Comparison of ENCODE assay signal across 28 cellular contexts in genomic region chr5:117189772-117190171, GRCh38.
"Had no signal": no experiment of that assay in that cellular context is flagged by ENCODE, and none has a peak within 500 bp of the region (broad histone marks: within the 10 kb centered on the region; RNA-seq: fewer than 3 reads in every experiment).

No MANE protein-coding gene starts in this region.

- H3K9me3 Mint-ChIP-seq: nephron, neural progenitor cell had no signal

- FAIRE-seq: small intestine, urothelium cell line had no signal

- H3K27ac ChIP-seq: neural progenitor cell, ovary, parathyroid adenoma, psoas muscle, right lobe of liver, sigmoid colon, stomach, thoracic aorta, thyroid gland, tibial nerve, upper lobe of left lung, vagina had no signal

- H3K4me2 ChIP-seq: neural progenitor cell had no signal

- H3K4me3 ChIP-seq: neural progenitor cell, ovary, psoas muscle, right lobe of liver, sigmoid colon, stomach, thoracic aorta, thyroid gland, tibial nerve, upper lobe of left lung, vagina had no signal

- H3K27me3 ChIP-seq: neural progenitor cell, ovary, right lobe of liver, sigmoid colon, stomach, thyroid gland, tibial nerve, upper lobe of left lung, vagina had no signal

- H3K4me3 Mint-ChIP-seq: nephron; neural progenitor cell; stimulated activated effector memory CD8-positive, alpha-beta T cell treated with anti-CD3 and anti-CD28 coated beads, Interleukin-12 subunit alpha, Interleukin-12 subunit beta, amount 100 ng/mL, for 72 hours; stimulated activated naive B cell treated with anti-CD40 and anti-IgM and Interleukin-4, amounts not matched to agents 10 μg/mL and 1 μg/mL and 100 μg/mL, for 72 hours; stimulated activated naive CD8-positive, alpha-beta T cell treated with anti-CD3 and anti-CD28 coated beads, Interleukin-15, Interleukin-2, amounts not matched to agents 100 ng/mL and 50 ng/mL, for 24 hours had no signal

- H3K79me2 ChIP-seq: parathyroid adenoma had no signal

- H3K27me3 Mint-ChIP-seq: stimulated activated naive B cell treated with anti-CD40 and anti-IgM and Interleukin-4, amounts not matched to agents 10 μg/mL and 1 μg/mL and 100 μg/mL, for 72 hours; stimulated activated naive CD8-positive, alpha-beta T cell treated with anti-CD3 and anti-CD28 coated beads, Interleukin-15, Interleukin-2, amounts not matched to agents 100 ng/mL and 50 ng/mL, for 24 hours had no signal

- H3K9ac ChIP-seq: neural progenitor cell, parathyroid adenoma had no signal

- DNase-seq: occipital lobe; ovary; posterior cingulate gyrus; psoas muscle; right cardiac atrium; right lobe of liver; sigmoid colon; small intestine; stimulated activated CD4-positive, alpha-beta T cell treated with anti-CD3 and anti-CD28 coated beads, Interleukin-15, amount 100 ng/mL, for 24 hours; stimulated activated CD4-positive, alpha-beta T cell treated with anti-CD3 and anti-CD28 coated beads, Interleukin-2, amount 100 ng/mL, for 24 hours; stimulated activated CD4-positive, alpha-beta T cell treated with anti-CD3 and anti-CD28 coated beads, Interleukin-2, amount 100 ng/mL, for 48 hours; stimulated activated CD4-positive, alpha-beta T cell treated with anti-CD3 and anti-CD28 coated beads, Interleukin-4, amount 100 ng/mL, for 24 hours; stimulated activated naive B cell treated with anti-CD40 and anti-IgM and Interleukin-4, amounts not matched to agents 10 μg/mL and 1 μg/mL and 100 μg/mL, for 72 hours; stimulated activated naive CD4-positive, alpha-beta T cell treated with Interleukin-2 at 50 U/mL for 16 hours; stomach; thyroid gland; trophoblast cell; upper lobe of left lung had no signal

- ATAC-seq: psoas muscle; right cardiac atrium; right lobe of liver; stimulated activated effector memory CD8-positive, alpha-beta T cell treated with anti-CD3 and anti-CD28 coated beads, Interleukin-12 subunit alpha, Interleukin-12 subunit beta, amount 100 ng/mL, for 72 hours; stimulated activated naive B cell treated with anti-CD40 and anti-IgM and Interleukin-4, amounts not matched to agents 10 μg/mL and 1 μg/mL and 100 μg/mL, for 72 hours had no signal

- H3K27ac Mint-ChIP-seq: nephron; neural progenitor cell; progenitor cell of endocrine pancreas; stimulated activated effector memory CD8-positive, alpha-beta T cell treated with anti-CD3 and anti-CD28 coated beads, Interleukin-12 subunit alpha, Interleukin-12 subunit beta, amount 100 ng/mL, for 72 hours; stimulated activated naive B cell treated with anti-CD40 and anti-IgM and Interleukin-4, amounts not matched to agents 10 μg/mL and 1 μg/mL and 100 μg/mL, for 72 hours; stimulated activated naive CD8-positive, alpha-beta T cell treated with anti-CD3 and anti-CD28 coated beads, Interleukin-15, Interleukin-2, amounts not matched to agents 100 ng/mL and 50 ng/mL, for 24 hours had no signal

- H3K36me3 Mint-ChIP-seq: neural progenitor cell; stimulated activated effector memory CD8-positive, alpha-beta T cell treated with anti-CD3 and anti-CD28 coated beads, Interleukin-12 subunit alpha, Interleukin-12 subunit beta, amount 100 ng/mL, for 72 hours; stimulated activated naive B cell treated with anti-CD40 and anti-IgM and Interleukin-4, amounts not matched to agents 10 μg/mL and 1 μg/mL and 100 μg/mL, for 72 hours had no signal

- H3K4me1 ChIP-seq: neural progenitor cell, parathyroid adenoma, psoas muscle, right lobe of liver, stomach, thyroid gland, tibial nerve, upper lobe of left lung, vagina had no signal

- H3K9me3 ChIP-seq: ovary, psoas muscle, right lobe of liver, sigmoid colon, stomach, thoracic aorta, thyroid gland, tibial nerve, upper lobe of left lung, vagina had no signal

- H3K4me1 Mint-ChIP-seq: stimulated activated effector memory CD8-positive, alpha-beta T cell treated with anti-CD3 and anti-CD28 coated beads, Interleukin-12 subunit alpha, Interleukin-12 subunit beta, amount 100 ng/mL, for 72 hours; stimulated activated naive B cell treated with anti-CD40 and anti-IgM and Interleukin-4, amounts not matched to agents 10 μg/mL and 1 μg/mL and 100 μg/mL, for 72 hours had no signal

- H2AFZ ChIP-seq: neural progenitor cell, parathyroid adenoma had no signal

- H3K36me3 ChIP-seq: neural progenitor cell, ovary, right lobe of liver, sigmoid colon, stomach, thoracic aorta, thyroid gland, tibial nerve, upper lobe of left lung, vagina had no signal
